ENCODE assay signal across 12 cellular contexts in the genomic region with DNA sequence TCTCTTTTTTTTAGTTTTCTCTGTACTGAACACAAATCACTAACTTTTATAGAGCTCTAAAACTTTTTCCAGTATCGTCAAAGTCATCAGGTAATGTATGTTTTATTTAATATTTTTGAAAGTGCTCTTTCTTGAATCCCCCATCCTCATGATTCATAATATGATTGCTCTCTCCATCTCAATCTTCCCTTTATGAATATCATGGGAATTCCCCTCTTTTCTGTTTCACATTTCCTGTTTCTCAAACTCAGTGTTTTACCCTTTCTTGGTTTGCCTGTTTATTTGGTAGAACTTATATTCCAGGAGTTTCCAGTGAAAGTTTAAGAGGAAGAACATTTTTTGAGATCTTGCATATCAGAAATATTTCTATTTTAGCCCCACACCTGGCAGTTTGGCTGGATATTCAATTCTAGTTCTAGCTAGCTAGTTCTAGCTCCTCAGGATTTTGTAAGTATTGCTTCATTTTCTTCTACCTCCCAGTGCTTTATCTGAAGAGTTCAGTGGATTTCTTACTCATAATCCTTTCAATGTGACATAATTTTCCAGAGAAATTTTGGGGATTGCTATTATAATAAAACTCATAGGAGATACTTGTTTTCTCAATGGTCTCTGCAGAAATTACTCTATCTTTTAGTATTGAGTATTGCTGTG. TPM values are rescaled to one million over a fixed set of nuclear protein-coding genes. Genes with fewer than 3 reads are reported as not detected.
DNase-seq lines count a peak whose midpoint lies in the region; ATAC-seq, FAIRE-seq and TF ChIP-seq lines count a peak whose summit lies in the region.
"Had no signal": no experiment of that assay in that cellular context is flagged by ENCODE, and none has a peak within 500 bp of the region (broad histone marks: within the 10 kb centered on the region; RNA-seq: fewer than 3 reads in every experiment).

No MANE protein-coding gene starts in this region.

- H3K27ac Mint-ChIP-seq in activated CD8-positive, alpha-beta T cell treated with anti-CD3 and anti-CD28 coated beads for 36 hours: peak overlapping the region; percentile 1
- H3K27ac Mint-ChIP-seq in activated CD8-positive, alpha-beta T cell treated with anti-CD3 and anti-CD28 coated beads, Interleukin-2, amount 10 ng/mL, durations not matched to agents 7 days and 5 days: no peak overlapping the region

- intact Hi-C loops in activated CD8-positive, alpha-beta T cell treated with anti-CD3 and anti-CD28 coated beads for 36 hours (cut with micrococcal nuclease): no loop called here

- DNase-seq in activated CD8-positive, alpha-beta T cell treated with anti-CD3 and anti-CD28 coated beads for 36 hours: no peak
- DNase-seq in activated CD8-positive, alpha-beta T cell treated with anti-CD3 and anti-CD28 coated beads, Interleukin-2, amount 10 ng/mL, durations not matched to agents 7 days and 5 days: no peak
- DNase-seq in small intestine (no peak), HUDEP-2 (lab: John Stamatoyannopoulos, UW; ENCODE audit: unreplicated experiment in 76 of 76) (no peak), nucleus accumbens (lab: John Stamatoyannopoulos, UW) (no peak), H4 (ENCODE audit: low spot score) (no peak)
- DNase-seq: PC-3 had no signal

- H3K4me3 Mint-ChIP-seq in activated CD8-positive, alpha-beta T cell treated with anti-CD3 and anti-CD28 coated beads for 36 hours: no peak overlapping the region
- no peak overlapping the region for H3K4me3 Mint-ChIP-seq in activated CD8-positive, alpha-beta T cell treated with anti-CD3 and anti-CD28 coated beads, Interleukin-2, amount 10 ng/mL, durations not matched to agents 7 days and 5 days

- peak; percentile 55 for ATAC-seq in activated CD8-positive, alpha-beta T cell treated with anti-CD3 and anti-CD28 coated beads for 36 hours
- ATAC-seq in activated CD8-positive, alpha-beta T cell treated with anti-CD3 and anti-CD28 coated beads, Interleukin-2, amount 10 ng/mL, durations not matched to agents 7 days and 5 days: no peak
- ATAC-seq in HG02571 (IDR thresholded peaks at IDR 0.05; ENCODE audit: unreplicated experiment): peak; percentile 94
- ATAC-seq in HG03565 (IDR thresholded peaks at IDR 0.05; ENCODE audit: unreplicated experiment): peak; percentile 94
- ATAC-seq: PC-3 had no signal

- peak; percentile 30 for FAIRE-seq in small intestine (lab: Jason Lieb, UNC)

- no peaks in the 10 kb centered on the region for H3K36me3 Mint-ChIP-seq in activated CD8-positive, alpha-beta T cell treated with anti-CD3 and anti-CD28 coated beads for 36 hours (ENCODE audit: low read depth)
- H3K36me3 Mint-ChIP-seq in activated CD8-positive, alpha-beta T cell treated with anti-CD3 and anti-CD28 coated beads, Interleukin-2, amount 10 ng/mL, durations not matched to agents 7 days and 5 days (ENCODE audit: low read depth): no peaks in the 10 kb centered on the region

- CTCF ChIA-PET in activated CD8-positive, alpha-beta T cell treated with anti-CD3 and anti-CD28 coated beads for 36 hours (lab: Charles Lee): interaction anchor here (0.6 kb wide), 1 partner anchor 55 kb away, joined by 3 read pairs; no protein-coding TSS in a partner anchor
- CTCF ChIA-PET in activated CD8-positive, alpha-beta T cell treated with anti-CD3 and anti-CD28 coated beads, Interleukin-2, amount 10 ng/mL, durations not matched to agents 7 days and 5 days (lab: Charles Lee): no interaction called here

- no peaks in the 10 kb centered on the region for H3K9me3 Mint-ChIP-seq in activated CD8-positive, alpha-beta T cell treated with anti-CD3 and anti-CD28 coated beads for 36 hours
- H3K9me3 Mint-ChIP-seq in activated CD8-positive, alpha-beta T cell treated with anti-CD3 and anti-CD28 coated beads, Interleukin-2, amount 10 ng/mL, durations not matched to agents 7 days and 5 days (ENCODE audit: insufficient read depth): no peaks in the 10 kb centered on the region

- H3K36me3 ChIP-seq in small intestine (ENCODE audit: control insufficient read depth in 2 of 2, insufficient read depth in 2 of 2, low read length in 2 of 2): no peaks in the 10 kb centered on the region
- H3K36me3 ChIP-seq: neutrophil had no signal

- H3K4me1 Mint-ChIP-seq in activated CD8-positive, alpha-beta T cell treated with anti-CD3 and anti-CD28 coated beads for 36 hours (ENCODE audit: low read depth): peaks cover 11% of the 10 kb centered on the region
- H3K4me1 Mint-ChIP-seq in activated CD8-positive, alpha-beta T cell treated with anti-CD3 and anti-CD28 coated beads, Interleukin-2, amount 10 ng/mL, durations not matched to agents 7 days and 5 days (ENCODE audit: low read depth): peaks cover 8% of the 10 kb centered on the region

- peaks cover 5% of the 10 kb centered on the region for H3K27me3 Mint-ChIP-seq in activated CD8-positive, alpha-beta T cell treated with anti-CD3 and anti-CD28 coated beads for 36 hours
- H3K27me3 Mint-ChIP-seq in activated CD8-positive, alpha-beta T cell treated with anti-CD3 and anti-CD28 coated beads, Interleukin-2, amount 10 ng/mL, durations not matched to agents 7 days and 5 days (ENCODE audit: low read depth): no peaks in the 10 kb centered on the region

- no peaks in the 10 kb centered on the region for H3K9me3 ChIP-seq in small intestine (ENCODE audit: control insufficient read depth, low read depth)
- H3K9me3 ChIP-seq: neutrophil had no signal

- H3K27ac ChIP-seq in small intestine (ENCODE audit: low read depth in 1 of 2, low read length in 1 of 2): no peak overlapping the region
- H3K27ac ChIP-seq: neutrophil had no signal

- WGBS in small intestine, 3 donors: 45 to 54% (median 50%) methylated on average over 1 of the region's 1 CpG

- POLR2A ChIA-PET in activated CD8-positive, alpha-beta T cell treated with anti-CD3 and anti-CD28 coated beads for 36 hours (lab: Charles Lee): interaction anchor here (0.7 kb wide), 1 partner anchor 414 kb away, joined by 3 read pairs; no protein-coding TSS in a partner anchor
- POLR2A ChIA-PET in activated CD8-positive, alpha-beta T cell treated with anti-CD3 and anti-CD28 coated beads, Interleukin-2, amount 10 ng/mL, durations not matched to agents 7 days and 5 days (lab: Charles Lee): no interaction called here

- no peaks in the 10 kb centered on the region for H3K4me1 ChIP-seq in small intestine (ENCODE audit: control insufficient read depth in 2 of 2, insufficient read depth in 1 of 2, low read depth in 1 of 2, low read length in 1 of 2)

- no peaks in the 10 kb centered on the region for H3K27me3 ChIP-seq in small intestine (ENCODE audit: control insufficient read depth in 2 of 2, insufficient read depth in 2 of 2, low read length in 2 of 2)
- H3K27me3 ChIP-seq: neutrophil had no signal

- TF ChIP-seq CTCF in activated CD8-positive, alpha-beta T cell treated with anti-CD3 and anti-CD28 coated beads for 36 hours (IDR thresholded peaks at IDR 0.05): no peak

- no peak overlapping the region for H3K4me3 ChIP-seq in small intestine (ENCODE audit: low read depth in 1 of 2, low read length in 2 of 2)

RNA-seq across cellular contexts. Expression of a gene that starts 6.1 kb away (rescaled TPM):
- total RNA-seq in activated CD8-positive, alpha-beta T cell treated with anti-CD3 and anti-CD28 coated beads for 36 hours: not detected
- total RNA-seq in activated CD8-positive, alpha-beta T cell treated with anti-CD3 and anti-CD28 coated beads, Interleukin-2, amount 10 ng/mL, durations not matched to agents 7 days and 5 days: not detected
- under 1 TPM in 1 of 3 donors, not detected in 2; 0.09 TPM for polyA plus RNA-seq in small intestine
- total RNA-seq in H4 (2014; rRNA removed; shearing (Covaris generic)): not detected in 2 replicates
- total RNA-seq: activated CD8-positive, alpha-beta memory T cell treated with anti-CD3 and anti-CD28 coated beads for 36 hours; LHCN-M2; PC-3 had no signal
